In genomic region chr14:63636094-63636635, GRCh38 we compare ENCODE assay signal across 1 cellular context.
TF ChIP-seq lines count a peak whose summit lies in the region.

No MANE protein-coding gene starts in this region.

TF ChIP-seq in IMR-90, 13 proteins besides CTCF, POLR2A, EP300 and RAD21:
- TF ChIP-seq NFE2L2 (IDR thresholded peaks at IDR 0.05; ENCODE audit: low read depth, low read length), result peak; percentile 80
